Comparison of ENCODE assay signal across 17 cellular contexts in genomic region chr10:70500812-70501301, GRCh38. TPM values are rescaled to one million over a fixed set of nuclear protein-coding genes. Genes with fewer than 3 reads are reported as not detected.
DNase-seq lines count a peak whose midpoint lies in the region; ATAC-seq, FAIRE-seq and TF ChIP-seq lines count a peak whose summit lies in the region.
"Had no signal": no experiment of that assay in that cellular context is flagged by ENCODE, and none has a peak within 500 bp of the region (broad histone marks: within the 10 kb centered on the region; RNA-seq: fewer than 3 reads in every experiment).

No MANE protein-coding gene starts in this region.

- no peaks in the 10 kb centered on the region for H3K27me3 ChIP-seq in adrenal gland
- H3K27me3 ChIP-seq in aorta (ENCODE audit: control insufficient read depth in 1 of 2, insufficient read depth in 2 of 2, low read length in 1 of 2): no peaks in the 10 kb centered on the region
- H3K27me3 ChIP-seq: tibial artery had no signal

- no peak overlapping the region for H3K4me3 ChIP-seq in adrenal gland
- no peak overlapping the region for H3K4me3 ChIP-seq in aorta (ENCODE audit: low read length in 2 of 2)
- H3K4me3 ChIP-seq: coronary artery, tibial artery had no signal

- H3K36me3 Mint-ChIP-seq in natural killer cell treated with Interleukin-12 subunit alpha and Interleukin-12 subunit beta and Interleukin-15 and Interleukin-18, amount 100 ng/mL, for 72 hours: no peaks in the 10 kb centered on the region
- H3K36me3 Mint-ChIP-seq: activated CD4-positive, alpha-beta memory T cell treated with anti-CD3 and anti-CD28 coated beads for 36 hours; CD8-positive, alpha-beta T cell had no signal

- TF ChIP-seq POLR2A in adrenal gland (IDR thresholded peaks at IDR 0.05): no peak

- FAIRE-seq in HTR-8/SVneo (lab: Jason Lieb, UNC): no peak

- H3K27me3 Mint-ChIP-seq in natural killer cell treated with Interleukin-12 subunit alpha and Interleukin-12 subunit beta and Interleukin-15 and Interleukin-18, amount 100 ng/mL, for 72 hours: no peaks in the 10 kb centered on the region

- no peaks in the 10 kb centered on the region for H3K36me3 ChIP-seq in adrenal gland (replicated peaks in 1 of 2)
- H3K36me3 ChIP-seq in aorta (ENCODE audit: control insufficient read depth in 1 of 2, insufficient read depth in 2 of 2, low read length in 1 of 2): no peaks in the 10 kb centered on the region
- H3K36me3 ChIP-seq: tibial artery had no signal

- H3K9me3 ChIP-seq in adrenal gland (replicated peaks in 1 of 3) (no peaks in the 10 kb centered on the region), aorta (ENCODE audit: control insufficient read depth, low read length) (no peaks in the 10 kb centered on the region)
- H3K9me3 ChIP-seq: tibial artery had no signal

- H3K4me1 Mint-ChIP-seq in natural killer cell treated with Interleukin-12 subunit alpha and Interleukin-12 subunit beta and Interleukin-15 and Interleukin-18, amount 100 ng/mL, for 72 hours (ENCODE audit: low read depth in 2 of 2): peaks cover 10% of the 10 kb centered on the region in 2 donors

- H3K27ac ChIP-seq in adrenal gland (peak overlapping the region in 2 of 5 donors; percentile 56 to 64), aorta (ENCODE audit: low read depth in 1 of 2, low read length in 2 of 2) (no peak overlapping the region)

- H3K27ac Mint-ChIP-seq in natural killer cell treated with Interleukin-12 subunit alpha and Interleukin-12 subunit beta and Interleukin-15 and Interleukin-18, amount 100 ng/mL, for 72 hours: peak overlapping the region in 1 of 2 donors; percentile 52
- H3K27ac Mint-ChIP-seq: activated CD4-positive, alpha-beta memory T cell treated with anti-CD3 and anti-CD28 coated beads for 36 hours; CD8-positive, alpha-beta T cell had no signal

- intact Hi-C loops in adrenal gland (cut with DNase I): no loop called here
- intact Hi-C loops in left cardiac atrium (cut with DNase I): no loop called here
- intact Hi-C loops in aorta (cut with DNase I): no loop called here

- H3K4me1 ChIP-seq in adrenal gland (replicated peaks in 1 of 2) (peaks cover 0 to 21% of the 10 kb centered on the region in 2 donors), aorta (ENCODE audit: control insufficient read depth in 1 of 2, insufficient read depth in 2 of 2, low read length in 2 of 2) (no peaks in the 10 kb centered on the region)

- H3K4me3 Mint-ChIP-seq in natural killer cell treated with Interleukin-12 subunit alpha and Interleukin-12 subunit beta and Interleukin-15 and Interleukin-18, amount 100 ng/mL, for 72 hours: peak overlapping the region; percentile 21
- H3K4me3 Mint-ChIP-seq: activated CD4-positive, alpha-beta memory T cell treated with anti-CD3 and anti-CD28 coated beads for 36 hours; CD8-positive, alpha-beta T cell had no signal

- whole genome bisulfite sequencing in adrenal gland, 4 donors: 37 to 59% (median 51%) methylated on average over 4 of the region's 4 CpGs
- WGBS in aorta, 2 donors: 73 to 79% methylated on average over 4 of the region's 4 CpGs

- DNase-seq in adrenal gland: peak in 4 of 7 donors; percentile 43 to 76 (median 54)
- DNase-seq in left cardiac atrium: peak; percentile 73
- DNase-seq in natural killer cell treated with Interleukin-12 subunit alpha and Interleukin-12 subunit beta and Interleukin-15 and Interleukin-18, amount 100 ng/mL, for 72 hours (ENCODE audit: low spot score): no peak
- no peak for DNase-seq in aorta
- no peak for DNase-seq in HTR-8/SVneo (ENCODE audit: insufficient read length, low spot score)
- DNase-seq in effector CD8-positive, alpha-beta T cell (lab: John Stamatoyannopoulos, UW): no peak
- DNase-seq in NOMO-1 treated with DMSO at 0.1 percent for 48 hours (lab: John Stamatoyannopoulos, UW; ENCODE audit: unreplicated experiment): no peak
- DNase-seq: activated CD4-positive, alpha-beta memory T cell treated with anti-CD3 and anti-CD28 coated beads for 36 hours; amygdala; CD8-positive, alpha-beta T cell; EL; NCI-H2029; NCI-H748 treated with DMSO at 0.1 percent for 48 hours; SIG-M5; tibial artery had no signal

- TF ChIP-seq CTCF in adrenal gland (IDR thresholded peaks at IDR 0.05): no peak

- peak; percentile 74 to 75 for ATAC-seq in left cardiac atrium
- peak in 1 of 2 donors; percentile 41 for ATAC-seq in natural killer cell treated with Interleukin-12 subunit alpha and Interleukin-12 subunit beta and Interleukin-15 and Interleukin-18, amount 100 ng/mL, for 72 hours
- ATAC-seq in aorta (ENCODE audit: low FRiP score): peak; percentile 33
- ATAC-seq: CD8-positive, alpha-beta T cell had no signal

- H3K9me3 Mint-ChIP-seq in natural killer cell treated with Interleukin-12 subunit alpha and Interleukin-12 subunit beta and Interleukin-15 and Interleukin-18, amount 100 ng/mL, for 72 hours: no peaks in the 10 kb centered on the region
- H3K9me3 Mint-ChIP-seq: activated CD4-positive, alpha-beta memory T cell treated with anti-CD3 and anti-CD28 coated beads for 36 hours; CD8-positive, alpha-beta T cell had no signal

RNA-seq across cellular contexts. Expression of gene PALD1, which starts 22.3 kb away (rescaled TPM):
- total RNA-seq in adrenal gland: 10 to 100 TPM in 4 of 8 donors, 1 to 10 TPM in 4; 4.5 to 16.2 (median 9.3) TPM
- polyA plus RNA-seq in adrenal gland: 1 to 10 TPM; 2.0 to 7.6 (median 5.5) TPM
- total RNA-seq in left cardiac atrium: 1 to 10 TPM; 4.4 to 8.3 TPM
- total RNA-seq in natural killer cell treated with Interleukin-12 subunit alpha and Interleukin-12 subunit beta and Interleukin-15 and Interleukin-18, amount 100 ng/mL, for 72 hours: 1 to 10 TPM in 1 of 2 donors, under 1 TPM in 1; 0.33 to 1.4 TPM
- total RNA-seq in aorta: 10 to 100 TPM; 10.7 to 11.5 TPM
- polyA plus RNA-seq in aorta: 1 to 10 TPM; 3.9 to 5.7 TPM

RNA-seq across cellular contexts. Expression of gene NODAL, which starts 59.4 kb away (rescaled TPM):
- total RNA-seq in adrenal gland (not detected), left cardiac atrium (not detected), aorta (not detected)
- polyA plus RNA-seq in adrenal gland (not detected), aorta (under 1 TPM in 1 of 2 donors, not detected in 1; 0.13 TPM)
- not detected for total RNA-seq in natural killer cell treated with Interleukin-12 subunit alpha and Interleukin-12 subunit beta and Interleukin-15 and Interleukin-18, amount 100 ng/mL, for 72 hours
- total RNA-seq: activated CD4-positive, alpha-beta memory T cell treated with anti-CD3 and anti-CD28 coated beads for 36 hours; CD8-positive, alpha-beta T cell; mononuclear cell had no signal

Comparison
In these comparisons a context has a peak if more than half of its experiments do, and no peak if none do; other contexts are left out.
1. DNase-seq: peak in adrenal gland (4 of 7) and left cardiac atrium (single experiment); none in natural killer cell treated with Interleukin-12 subunit alpha and Interleukin-12 subunit beta and Interleukin-15 and Interleukin-18, amount 100 ng/mL, for 72 hours (single experiment), aorta (0 of 2), HTR-8/SVneo (single experiment), effector CD8-positive, alpha-beta T cell (single experiment) and NOMO-1 treated with DMSO at 0.1 percent for 48 hours (single experiment).